Comparison of ENCODE assay signal across 27 cellular contexts in the genomic region with DNA sequence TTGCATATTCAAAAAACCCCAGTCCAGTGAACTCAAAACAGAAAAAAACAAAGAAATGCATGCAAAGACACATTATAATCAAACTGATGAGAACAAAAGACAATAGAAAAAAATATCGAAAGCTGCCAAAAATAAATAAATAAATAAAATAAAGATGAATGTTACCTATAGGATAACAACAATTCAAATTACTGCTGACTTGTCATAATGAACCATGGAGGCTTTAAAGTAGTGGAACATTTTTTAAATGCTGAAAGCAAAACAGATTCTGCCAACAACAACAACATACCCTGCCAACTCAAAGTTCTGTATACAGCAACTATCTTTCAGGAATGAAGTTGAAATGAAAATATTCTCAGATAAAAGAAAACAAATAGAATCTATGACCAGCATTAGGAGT.
"Had no signal": no experiment of that assay in that cellular context is flagged by ENCODE, and none has a peak within 500 bp of the region (broad histone marks: within the 10 kb centered on the region; RNA-seq: fewer than 3 reads in every experiment).

No MANE protein-coding gene starts in this region.

- H3K27me3 ChIP-seq: stomach, suprapubic skin, testis, thyroid gland, tibial artery, tibial nerve, upper lobe of left lung, upper lobe of right lung, uterus, vagina had no signal

- H3K27ac ChIP-seq: stomach, suprapubic skin, testis, thoracic aorta, thyroid gland, tibial artery, tibial nerve, transverse colon, upper lobe of left lung, upper lobe of right lung, uterus, vagina had no signal

- FAIRE-seq: urothelium cell line had no signal

- ATAC-seq: stimulated activated effector memory CD8-positive, alpha-beta T cell treated with anti-CD3 and anti-CD28 coated beads, Interleukin-12 subunit alpha, Interleukin-12 subunit beta, amount 100 ng/mL, for 72 hours; stimulated activated memory B cell treated with anti-CD40 and anti-IgM and Interleukin-4, amounts not matched to agents 10 μg/mL and 1 μg/mL and 100 μg/mL, for 72 hours; stimulated activated naive B cell treated with anti-CD40 and anti-IgM and Interleukin-4, amounts not matched to agents 10 μg/mL and 1 μg/mL and 100 μg/mL, for 72 hours; stimulated activated naive CD8-positive, alpha-beta T cell treated with anti-CD3 and anti-CD28 coated beads, Interleukin-15, amount 100 ng/mL, for 72 hours; stimulated activated naive CD8-positive, alpha-beta T cell treated with anti-CD3 and anti-CD28 coated beads, Interleukin-15, Interleukin-2, amounts not matched to agents 100 U/mL and 50 U/mL, for 24 hours; upper lobe of right lung had no signal

- H3K4me3 ChIP-seq: stomach, suprapubic skin, testis, thoracic aorta, thyroid gland, tibial artery, tibial nerve, transverse colon, upper lobe of left lung, upper lobe of right lung, uterus, vagina had no signal

- H3K36me3 ChIP-seq: stomach, suprapubic skin, thoracic aorta, thyroid gland, tibial artery, tibial nerve, transverse colon, upper lobe of left lung, upper lobe of right lung, uterus, vagina had no signal

- H3K9me3 ChIP-seq: stomach, suprapubic skin, testis, thoracic aorta, thyroid gland, tibial artery, tibial nerve, transverse colon, upper lobe of left lung, upper lobe of right lung, uterus, vagina had no signal

- H3K4me1 ChIP-seq: stomach, suprapubic skin, testis, thyroid gland, tibial artery, tibial nerve, transverse colon, upper lobe of left lung, upper lobe of right lung, uterus, vagina had no signal

- DNase-seq: stimulated activated CD4-positive, alpha-beta T cell treated with anti-CD3 and anti-CD28 coated beads, Interleukin-2, amount 100 ng/mL, for 48 hours; stimulated activated CD4-positive, alpha-beta T cell treated with anti-CD3 and anti-CD28 coated beads, Interleukin-4, amount 100 ng/mL, for 1 hour; stimulated activated CD4-positive, alpha-beta T cell treated with anti-CD3 and anti-CD28 coated beads, Interleukin-4, amount 100 ng/mL, for 24 hours; stimulated activated CD4-positive, alpha-beta T cell treated with anti-CD3 and anti-CD28 coated beads, Interleukin-4, amount 100 ng/mL, for 4 hours; stimulated activated CD8-positive, alpha-beta memory T cell treated with anti-CD3 and anti-CD28 coated beads, Interleukin-4, amount 100 ng/mL, for 48 hours; stimulated activated naive B cell treated with anti-CD40 and anti-IgM and Interleukin-4, amounts not matched to agents 10 μg/mL and 1 μg/mL and 100 μg/mL, for 72 hours; stimulated activated naive CD4-positive, alpha-beta T cell; stimulated activated naive CD4-positive, alpha-beta T cell treated with Interleukin-2 at 50 U/mL for 16 hours; stimulated activated naive CD8-positive, alpha-beta T cell treated with anti-CD3 and anti-CD28 coated beads, Interleukin-15, amount 100 ng/mL, for 72 hours; stimulated activated naive CD8-positive, alpha-beta T cell treated with anti-CD3 and anti-CD28 coated beads, Interleukin-15, Interleukin-2, amounts not matched to agents 100 U/mL and 50 U/mL, for 24 hours; stomach; substantia nigra; testis; thyroid gland; tibial artery; transverse colon; trophoblast cell; upper lobe of left lung; upper lobe of right lung; uterus had no signal
